In genomic region chr6:40674170-40674569, GRCh38 we compare ENCODE assay signal across 15 cellular contexts.
DNase-seq lines count a peak whose midpoint lies in the region; ATAC-seq and TF ChIP-seq lines count a peak whose summit lies in the region.
"Had no signal": no experiment of that assay in that cellular context is flagged by ENCODE, and none has a peak within 500 bp of the region (broad histone marks: within the 10 kb centered on the region; RNA-seq: fewer than 3 reads in every experiment).

No MANE protein-coding gene starts in this region.

- no peaks in the 10 kb centered on the region for H3F3A ChIP-seq in PC-3 (ENCODE audit: low read length, unreplicated experiment)

- no TSS peak for BruUV-seq in PC-3 (replicated peaks; lab: Mats Ljungman, UMichigan)

- no peak overlapping the region for H3K9ac ChIP-seq in PC-3 (ENCODE audit: low read length)
- H3K9ac ChIP-seq: KMS-11 had no signal

- no peak for ATAC-seq in PC-3
- ATAC-seq: T-helper 17 cell had no signal

- no peaks in the 10 kb centered on the region for H3K36me3 ChIP-seq in PC-3 (ENCODE audit: low read depth, low read length)

- POLR2A ChIA-PET in PC-3 (lab: Charles Lee; ENCODE audit: unreplicated experiment), result no interaction called here

- H3K9me3 ChIP-seq in PC-3 (ENCODE audit: low read length), result no peaks in the 10 kb centered on the region

- no peak overlapping the region for H2AFZ ChIP-seq in PC-3 (ENCODE audit: low read length)
- H2AFZ ChIP-seq: PC-9 had no signal

- peak; percentile 43 for DNase-seq in NCI-H345 (lab: John Stamatoyannopoulos, UW)
- no peak for DNase-seq in NCI-H345 treated with DMSO at 0.1 percent for 48 hours (lab: John Stamatoyannopoulos, UW; ENCODE audit: unreplicated experiment)
- peak; percentile 17 for DNase-seq in G401 (ENCODE audit: low spot score)
- DNase-seq in NCI-H2029 treated with DMSO at 0.1 percent for 48 hours (lab: John Stamatoyannopoulos, UW), result peak; percentile 29
- peak; percentile 9 for DNase-seq in cerebellum (ENCODE audit: low spot score)
- no peak for DNase-seq in PC-3
- no peak for DNase-seq in GM10266 (ENCODE audit: extremely low spot score)
- DNase-seq: ACHN; CD4-positive, alpha-beta T cell; HFFc6; NCI-H2081 treated with DMSO at 0.1 percent for 48 hours; PC-9; T-helper 17 cell had no signal

- H3K4me1 ChIP-seq in PC-3 (ENCODE audit: insufficient read depth, low read length), result no peaks in the 10 kb centered on the region

- no peak overlapping the region for H3K4me2 ChIP-seq in PC-3 (ENCODE audit: low read length)
- H3K4me2 ChIP-seq: KMS-11, PC-9 had no signal

- TF ChIP-seq CTCF in PC-3 (conservative IDR thresholded peaks at IDR 0.05; ENCODE audit: low read depth, low read length) (no peak), GM10266 (IDR thresholded peaks at IDR 0.05; ENCODE audit: control insufficient read depth, insufficient read depth, low read depth, missing control alignments) (no peak)

- H3K27ac ChIP-seq in PC-3 (ENCODE audit: low read length), result no peak overlapping the region
- H3K27ac ChIP-seq: HL-60, KMS-11, PC-9 had no signal

- H3K9me2 ChIP-seq in PC-3 (replicated peaks; ENCODE audit: low read length), result no peaks in the 10 kb centered on the region

- no peaks in the 10 kb centered on the region for H3K79me2 ChIP-seq in PC-3 (ENCODE audit: low read length)

- intact Hi-C loops in PC-3 (cut with micrococcal nuclease), result no loop called here

- peaks cover 39% of the 10 kb centered on the region for H3K27me3 ChIP-seq in PC-3 (ENCODE audit: low read length)

- H4K20me1 ChIP-seq in PC-3 (ENCODE audit: low read length), result no peaks in the 10 kb centered on the region

- CTCF ChIA-PET in PC-3 (lab: Charles Lee), result no interaction called here

- no peak overlapping the region for H3K4me3 ChIP-seq in PC-3 (ENCODE audit: low read length)
- H3K4me3 ChIP-seq: PC-9 had no signal

- in situ Hi-C loops in G401 (cut with HindIII; ENCODE audit: low sequenced_read_pairs), result no loop called here

Comparison
In these comparisons a context has a peak if more than half of its experiments do, and no peak if none do; other contexts are left out.
1. DNase-seq: peak in NCI-H345 (single experiment), G401 (single experiment), NCI-H2029 treated with DMSO at 0.1 percent for 48 hours (single experiment) and cerebellum (single experiment); none in NCI-H345 treated with DMSO at 0.1 percent for 48 hours (single experiment), PC-3 (single experiment) and GM10266 (single experiment).